Comparison of ENCODE assay signal across 7 cellular contexts in the genomic region with DNA sequence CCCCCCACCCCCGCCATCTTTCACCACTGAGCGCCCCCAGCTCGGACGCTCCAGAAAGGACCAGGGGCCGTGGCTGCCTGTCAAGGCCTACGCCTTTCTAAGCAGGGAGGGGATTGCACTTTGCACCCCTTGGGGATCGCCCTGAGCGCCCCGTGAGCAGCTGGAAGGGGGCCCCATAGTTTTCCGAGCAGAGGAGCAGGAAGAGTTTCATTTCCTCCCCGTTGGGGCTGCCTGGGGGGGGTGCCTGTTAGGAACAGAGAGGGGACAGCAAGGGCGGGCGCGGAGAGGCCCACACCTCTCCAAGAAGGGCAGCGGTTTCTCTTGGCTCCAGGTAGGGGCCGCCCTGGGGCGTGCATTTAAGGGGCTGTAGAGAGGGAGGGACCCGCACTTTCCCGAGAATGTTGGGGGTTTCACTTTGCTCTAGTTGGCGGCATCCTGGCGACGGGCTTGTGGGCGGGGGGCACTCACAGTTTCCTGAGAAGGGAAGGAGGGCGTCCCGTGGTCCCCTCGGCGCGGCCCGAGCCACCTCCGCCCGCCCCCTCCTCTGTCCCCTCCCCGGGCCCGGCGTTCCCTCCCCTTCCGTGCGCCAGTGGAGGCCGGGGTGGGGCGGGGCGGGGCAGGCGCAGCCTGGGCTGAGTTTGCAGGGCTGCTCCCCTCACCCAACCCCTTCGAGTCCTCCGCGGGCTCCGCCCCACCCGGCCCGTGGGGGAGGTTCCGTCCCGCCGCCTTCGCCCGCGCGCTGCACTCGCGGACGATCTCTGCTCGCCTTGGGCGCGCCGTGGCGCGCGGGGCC.
DNase-seq lines count a peak whose midpoint lies in the region; ATAC-seq lines count a peak whose summit lies in the region.

No MANE protein-coding gene starts in this region.

- H3K9me3 Mint-ChIP-seq in T-helper 1 cell treated with Interleukin-12 subunit alpha and Interleukin-12 subunit beta and Interleukin-4 antibody, amounts not matched to agents 30 μg/mL and 1 μg/mL, for 36 hours: no peaks in the 10 kb centered on the region

- H3K4me3 Mint-ChIP-seq in T-helper 1 cell treated with Interleukin-12 subunit alpha and Interleukin-12 subunit beta and Interleukin-4 antibody, amounts not matched to agents 30 μg/mL and 1 μg/mL, for 36 hours: peak overlapping the region; percentile 95

- H3K36me3 Mint-ChIP-seq in T-helper 1 cell treated with Interleukin-12 subunit alpha and Interleukin-12 subunit beta and Interleukin-4 antibody, amounts not matched to agents 30 μg/mL and 1 μg/mL, for 36 hours (ENCODE audit: low read depth): peaks cover 31% of the 10 kb centered on the region

- peak; percentile 78 for DNase-seq in central memory CD4-positive, alpha-beta T cell
- DNase-seq in left lobe of liver (ENCODE audit: low spot score) (peak; percentile 91), NCI-H128 (lab: John Stamatoyannopoulos, UW; ENCODE audit: unreplicated experiment) (no peak)
- DNase-seq in stimulated activated CD4-positive, alpha-beta T cell treated with anti-CD3 and anti-CD28 coated beads, Interleukin-4, amount 100 ng/mL, for 24 hours: peak; percentile 90

- ATAC-seq in GM18868 (IDR thresholded peaks at IDR 0.05; ENCODE audit: unreplicated experiment): peak; percentile 94
- peak; percentile 83 for ATAC-seq in HG03066 (IDR thresholded peaks at IDR 0.05; ENCODE audit: low read depth, unreplicated experiment)
- peak; percentile 98 for ATAC-seq in left lobe of liver

- H3K4me1 Mint-ChIP-seq in T-helper 1 cell treated with Interleukin-12 subunit alpha and Interleukin-12 subunit beta and Interleukin-4 antibody, amounts not matched to agents 30 μg/mL and 1 μg/mL, for 36 hours (ENCODE audit: low read depth): peaks cover 40% of the 10 kb centered on the region

- H3K27ac Mint-ChIP-seq in T-helper 1 cell treated with Interleukin-12 subunit alpha and Interleukin-12 subunit beta and Interleukin-4 antibody, amounts not matched to agents 30 μg/mL and 1 μg/mL, for 36 hours: peak overlapping the region; percentile 84

- H3K27me3 Mint-ChIP-seq in T-helper 1 cell treated with Interleukin-12 subunit alpha and Interleukin-12 subunit beta and Interleukin-4 antibody, amounts not matched to agents 30 μg/mL and 1 μg/mL, for 36 hours (ENCODE audit: low read depth): no peaks in the 10 kb centered on the region
